9 cellular contexts compared by ENCODE assay signal in the genomic region with DNA sequence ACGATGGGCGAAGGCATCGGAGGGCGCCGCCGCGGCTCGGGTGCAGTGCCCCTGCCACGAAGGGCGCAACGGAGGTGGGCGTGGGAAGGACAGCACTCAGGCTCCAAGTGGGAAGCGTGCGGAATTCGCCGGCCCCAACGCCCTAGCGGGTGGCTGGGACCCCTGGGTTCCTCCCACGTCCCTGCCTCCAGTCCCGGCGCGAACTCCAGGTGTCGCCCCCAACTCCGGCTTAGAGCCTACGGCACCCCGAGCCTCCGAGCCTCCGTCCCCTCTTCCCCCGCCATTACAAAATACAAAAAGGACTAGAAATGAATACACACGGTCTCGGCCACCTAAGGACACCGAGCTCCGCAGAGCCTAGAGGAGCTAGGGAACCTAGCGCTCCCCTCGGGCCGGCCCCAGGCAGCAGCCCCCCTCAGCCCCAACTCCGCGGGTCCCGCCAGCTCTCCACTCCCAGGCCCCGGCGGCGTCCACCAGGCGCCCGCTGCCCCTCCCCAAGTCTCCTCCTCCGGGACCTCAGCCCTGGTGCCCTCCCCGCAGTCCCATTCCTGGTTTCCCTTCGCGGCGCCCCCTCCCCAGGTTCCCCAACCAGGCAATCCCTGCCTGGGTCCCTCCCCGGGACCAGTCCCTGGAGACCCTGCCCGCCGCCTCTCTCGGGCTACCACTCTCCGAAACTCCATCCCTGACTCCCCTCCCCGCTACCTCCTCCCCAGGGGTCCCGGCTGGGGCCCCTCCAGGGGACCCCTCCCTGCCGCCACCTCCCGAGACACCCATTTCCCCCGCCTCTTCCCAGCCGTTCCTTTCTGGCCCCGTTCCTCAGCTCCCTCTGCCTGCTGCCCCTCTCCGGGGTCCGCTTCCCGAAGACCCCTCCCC. TPM values are rescaled to one million over a fixed set of nuclear protein-coding genes. Genes with fewer than 3 reads are reported as not detected.
DNase-seq lines count a peak whose midpoint lies in the region; ATAC-seq and TF ChIP-seq lines count a peak whose summit lies in the region.
"Had no signal": no experiment of that assay in that cellular context is flagged by ENCODE, and none has a peak within 500 bp of the region (broad histone marks: within the 10 kb centered on the region; RNA-seq: fewer than 3 reads in every experiment).

No MANE protein-coding gene starts in this region.

- H3K4me2 ChIP-seq in PC-3 (ENCODE audit: low read length), result peak overlapping the region; percentile 82

- peaks cover 8% of the 10 kb centered on the region for H3K27me3 Mint-ChIP-seq in neural crest cell (ENCODE audit: low read depth)

- H3K36me3 ChIP-seq in PC-3 (ENCODE audit: low read depth, low read length), result no peaks in the 10 kb centered on the region

- H3K9me3 ChIP-seq in PC-3 (ENCODE audit: low read length), result no peaks in the 10 kb centered on the region

- CTCF ChIA-PET in PC-3 (lab: Charles Lee), result no interaction called here

- H3K79me2 ChIP-seq in PC-3 (ENCODE audit: low read length), result no peaks in the 10 kb centered on the region

- peak overlapping the region; percentile 94 for H3K4me3 Mint-ChIP-seq in neural crest cell

- peaks cover 24% of the 10 kb centered on the region for H3K4me1 Mint-ChIP-seq in neural crest cell

- peaks cover 2% of the 10 kb centered on the region for H3K36me3 Mint-ChIP-seq in neural crest cell (ENCODE audit: low read depth)

- no peak for ATAC-seq in PC-3

- peaks cover 32% of the 10 kb centered on the region for H3K4me1 ChIP-seq in PC-3 (ENCODE audit: insufficient read depth, low read length)

- H3K9me3 Mint-ChIP-seq in neural crest cell, result no peaks in the 10 kb centered on the region

- H4K20me1 ChIP-seq in PC-3 (ENCODE audit: low read length), result no peaks in the 10 kb centered on the region

- H3K27ac Mint-ChIP-seq in neural crest cell (ENCODE audit: unreplicated experiment), result peak overlapping the region; percentile 19

- TF ChIP-seq CTCF in PC-3 (conservative IDR thresholded peaks at IDR 0.05; ENCODE audit: low read depth, low read length) (no peak), neural crest cell (conservative IDR thresholded peaks at IDR 0.05) (no peak)

- H3F3A ChIP-seq in PC-3 (ENCODE audit: low read length, unreplicated experiment), result peaks cover 6% of the 10 kb centered on the region

- H3K9me2 ChIP-seq in PC-3 (replicated peaks; ENCODE audit: low read length), result no peaks in the 10 kb centered on the region

- peak overlapping the region; percentile 70 for H3K9ac ChIP-seq in PC-3 (ENCODE audit: low read length)

- H3K27ac ChIP-seq in PC-3 (ENCODE audit: low read length), result peak overlapping the region; percentile 99
- peak overlapping the region; percentile 92 for H3K27ac ChIP-seq in epithelial cell of prostate

- no peaks in the 10 kb centered on the region for H3K27me3 ChIP-seq in PC-3 (ENCODE audit: low read length)

- intact Hi-C loops in PC-3 (cut with micrococcal nuclease), result loop anchor here (1.0 kb wide), 1 partner anchor 7 kb away; no protein-coding TSS in a partner anchor

- peak overlapping the region; percentile 69 for H3K4me3 ChIP-seq in PC-3 (ENCODE audit: low read length)

- POLR2A ChIA-PET in PC-3 (lab: Charles Lee; ENCODE audit: unreplicated experiment), result no interaction called here

- no TSS peak for BruUV-seq in PC-3 (replicated peaks; lab: Mats Ljungman, UMichigan)

- peak overlapping the region; percentile 77 for H2AFZ ChIP-seq in PC-3 (ENCODE audit: low read length)

- DNase-seq in AG20443 (ENCODE audit: low spot score), result peak; percentile 65
- no peak for DNase-seq in PC-3
- DNase-seq in epithelial cell of prostate (ENCODE audit: low read depth, low spot score), result no peak
- DNase-seq in neural crest cell (ENCODE audit: low read depth, low spot score), result peak; percentile 45
- DNase-seq in hypothalamus (lab: John Stamatoyannopoulos, UW), result no peak
- no peak for DNase-seq in activated CD4-positive, alpha-beta T cell treated with anti-CD3 and anti-CD28 coated beads, Interleukin-2, amount 50 U/mL, for 48 hours
- DNase-seq in NCI-H1105 treated with DMSO at 0.1 percent for 48 hours (lab: John Stamatoyannopoulos, UW), result no peak
- no peak for DNase-seq in pons (ENCODE audit: low spot score)
- DNase-seq: kidney glomerular epithelial cell had no signal

RNA-seq across cellular contexts. Expression of gene CYP27C1, which starts 1.0 kb away (rescaled TPM):
- total RNA-seq in PC-3 (2014; rRNA removed) (0.36 and 1.2 TPM in 2 replicates), neural crest cell (10.1 and 10.2 TPM in 2 replicates)

Comparison
In these comparisons a context has a peak if more than half of its experiments do, and no peak if none do; other contexts are left out.
1. DNase-seq: peak in AG20443 (single experiment) and neural crest cell (single experiment); none in PC-3 (single experiment), epithelial cell of prostate (single experiment), hypothalamus (0 of 51), activated CD4-positive, alpha-beta T cell treated with anti-CD3 and anti-CD28 coated beads, Interleukin-2, amount 50 U/mL, for 48 hours (0 of 2), NCI-H1105 treated with DMSO at 0.1 percent for 48 hours (single experiment) and pons (single experiment).